In the genomic region with DNA sequence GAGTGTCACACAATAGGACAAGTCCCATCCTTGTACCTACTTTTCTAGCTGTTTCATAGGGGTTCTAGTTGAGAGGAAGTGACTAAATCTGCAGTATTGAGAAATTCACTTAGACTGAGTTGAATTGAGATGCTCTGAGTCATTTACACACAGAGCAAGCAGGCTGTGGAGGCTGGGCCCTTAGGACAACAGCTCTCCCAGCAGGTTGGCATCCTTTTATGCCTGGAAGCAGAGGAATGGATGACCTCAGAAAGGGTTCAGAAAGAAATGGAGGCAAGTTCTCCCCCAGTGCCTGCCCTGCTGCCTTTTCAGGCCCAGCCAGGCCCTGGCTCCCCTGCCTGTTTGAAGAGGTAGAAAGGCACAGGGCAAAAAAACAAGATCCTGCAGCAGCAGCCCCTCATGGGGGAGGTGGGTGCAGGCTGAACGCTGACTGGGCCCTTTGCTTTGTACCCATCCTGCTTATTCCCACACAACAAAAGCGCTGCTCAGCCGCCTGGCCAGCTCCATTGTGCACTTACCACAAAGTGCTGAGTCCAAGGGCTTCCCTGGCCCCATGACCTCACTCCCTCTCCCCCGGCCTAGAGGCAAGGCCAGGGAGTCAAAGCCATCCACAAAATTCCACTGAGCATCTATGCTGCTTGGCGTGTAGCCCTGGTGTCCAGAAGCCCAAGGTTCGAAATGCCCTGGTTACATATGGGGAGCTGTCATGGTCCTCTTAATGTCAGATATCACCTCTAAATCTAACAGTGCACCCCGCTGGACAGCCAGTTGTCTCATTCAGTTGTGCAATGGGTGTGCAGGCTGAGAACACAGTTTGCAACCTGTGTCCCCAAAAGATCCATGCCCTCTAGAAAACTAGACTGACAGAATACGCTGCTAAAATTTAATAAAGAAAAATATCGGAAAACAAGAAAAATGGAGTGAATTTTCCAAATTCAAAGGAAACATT, we compare ENCODE assay signal across 10 cellular contexts. TPM values are rescaled to one million over a fixed set of nuclear protein-coding genes. Genes with fewer than 3 reads are reported as not detected.
DNase-seq lines count a peak whose midpoint lies in the region; ATAC-seq lines count a peak whose summit lies in the region.
"Had no signal": no experiment of that assay in that cellular context is flagged by ENCODE, and none has a peak within 500 bp of the region (broad histone marks: within the 10 kb centered on the region; RNA-seq: fewer than 3 reads in every experiment).

No MANE protein-coding gene starts in this region.

- ATAC-seq in activated naive CD8-positive, alpha-beta T cell treated with anti-CD3 and anti-CD28 coated beads, Interleukin-2, amount 50 U/mL, for 24 hours = peak; percentile 96
- no peak for ATAC-seq in left lobe of liver
- ATAC-seq in HG03196 (IDR thresholded peaks at IDR 0.05; ENCODE audit: unreplicated experiment) = no peak

- H3K27ac Mint-ChIP-seq in activated naive CD8-positive, alpha-beta T cell treated with anti-CD3 and anti-CD28 coated beads, Interleukin-2, amount 50 U/mL, for 24 hours = no peak overlapping the region
- H3K27ac Mint-ChIP-seq: IgD-negative memory B cell had no signal

- no peaks in the 10 kb centered on the region for H3K36me3 Mint-ChIP-seq in activated naive CD8-positive, alpha-beta T cell treated with anti-CD3 and anti-CD28 coated beads, Interleukin-2, amount 50 U/mL, for 24 hours (ENCODE audit: low read depth)
- H3K36me3 Mint-ChIP-seq: IgD-negative memory B cell, naive B cell had no signal

- H3K4me3 Mint-ChIP-seq in activated naive CD8-positive, alpha-beta T cell treated with anti-CD3 and anti-CD28 coated beads, Interleukin-2, amount 50 U/mL, for 24 hours = no peak overlapping the region
- H3K4me3 Mint-ChIP-seq: naive B cell had no signal

- H3K9me3 Mint-ChIP-seq in activated naive CD8-positive, alpha-beta T cell treated with anti-CD3 and anti-CD28 coated beads, Interleukin-2, amount 50 U/mL, for 24 hours = no peaks in the 10 kb centered on the region
- H3K9me3 Mint-ChIP-seq: IgD-negative memory B cell, naive B cell had no signal

- H3K4me1 Mint-ChIP-seq in activated naive CD8-positive, alpha-beta T cell treated with anti-CD3 and anti-CD28 coated beads, Interleukin-2, amount 50 U/mL, for 24 hours = peaks cover 8% of the 10 kb centered on the region

- H3K27me3 Mint-ChIP-seq in activated naive CD8-positive, alpha-beta T cell treated with anti-CD3 and anti-CD28 coated beads, Interleukin-2, amount 50 U/mL, for 24 hours = no peaks in the 10 kb centered on the region
- H3K27me3 Mint-ChIP-seq: IgD-negative memory B cell, naive B cell had no signal

- DNase-seq in C1 segment of cervical spinal cord (lab: John Stamatoyannopoulos, UW) (peak in 9 of 14 donors; percentile 31 to 89 (median 51)), HT1080 (ENCODE audit: low read depth) (peak; percentile 99), hepatic stellate cell (ENCODE audit: low spot score) (peak; percentile 91), NCI-H2196 (lab: John Stamatoyannopoulos, UW; ENCODE audit: unreplicated experiment) (no peak), left lobe of liver (ENCODE audit: low spot score) (no peak)
- no peak for DNase-seq in activated naive CD8-positive, alpha-beta T cell treated with anti-CD3 and anti-CD28 coated beads, Interleukin-2, amount 50 U/mL, for 24 hours
- DNase-seq in stimulated activated CD8-positive, alpha-beta memory T cell treated with anti-CD3 and anti-CD28 coated beads, Interleukin-4, amount 100 ng/mL, for 48 hours = peak; percentile 52
- DNase-seq: naive B cell had no signal

RNA-seq across cellular contexts. Expression of a gene that starts 5.4 kb away (rescaled TPM):
- not detected in 2 replicates for total RNA-seq in HT1080 (2014; rRNA removed; shearing (Covaris generic))
- polyA plus RNA-seq in HT1080 (2015; cell fraction: cytosol; rRNA removed) = 0.12 TPM in 1 of 2 replicates, not detected in the other
- not detected in 2 replicates for polyA plus RNA-seq in HT1080 (2015; cell fraction: nucleus; rRNA removed)
- total RNA-seq in left lobe of liver = not detected
- polyA plus RNA-seq: IgD-negative memory B cell had no signal

RNA-seq across cellular contexts. Expression of a gene that starts 52.7 kb away (rescaled TPM):
- 23.6 and 34.0 TPM in 2 replicates for total RNA-seq in HT1080 (2014; rRNA removed; shearing (Covaris generic))
- polyA plus RNA-seq in HT1080 (2015; cell fraction: cytosol; rRNA removed) = 15.3 and 20.0 TPM in 2 replicates
- polyA plus RNA-seq in HT1080 (2015; cell fraction: nucleus; rRNA removed) = 39.5 and 40.7 TPM in 2 replicates
- total RNA-seq in left lobe of liver = 16.4 TPM

Comparison
In these comparisons a context has a peak if more than half of its experiments do, and no peak if none do; other contexts are left out.
1. DNase-seq: peak in C1 segment of cervical spinal cord (9 of 14), HT1080 (single experiment), hepatic stellate cell (single experiment) and stimulated activated CD8-positive, alpha-beta memory T cell treated with anti-CD3 and anti-CD28 coated beads, Interleukin-4, amount 100 ng/mL, for 48 hours (single experiment); none in activated naive CD8-positive, alpha-beta T cell treated with anti-CD3 and anti-CD28 coated beads, Interleukin-2, amount 50 U/mL, for 24 hours (single experiment), NCI-H2196 (single experiment) and left lobe of liver (single experiment).